8 cellular contexts compared by ENCODE assay signal in the genomic region with DNA sequence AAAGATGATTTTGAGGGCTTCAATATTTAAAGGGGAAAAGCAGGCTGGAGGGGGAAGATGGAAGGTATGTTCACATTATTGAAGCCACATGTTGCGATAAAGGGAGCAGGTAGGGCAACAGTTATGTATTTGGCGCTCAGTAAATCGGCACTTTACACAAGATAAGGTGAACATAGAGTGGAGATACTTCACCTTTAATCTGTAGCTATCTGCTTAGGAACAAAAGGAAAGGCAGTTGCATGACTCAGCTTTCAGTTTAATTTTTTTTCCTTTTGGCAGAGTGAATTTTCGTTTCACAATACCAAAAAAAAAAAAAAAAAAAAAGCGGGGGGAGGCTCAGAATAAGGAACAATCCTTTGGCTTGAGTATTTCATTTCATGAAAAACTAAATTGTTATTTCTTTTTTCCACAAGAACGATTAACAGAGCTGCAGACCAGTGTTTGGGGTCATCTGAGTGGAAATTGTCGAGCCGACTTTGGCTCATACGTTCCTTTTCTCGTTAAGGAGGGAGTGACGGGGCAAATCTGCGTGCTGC. TPM values are rescaled to one million over a fixed set of nuclear protein-coding genes. Genes with fewer than 3 reads are reported as not detected.
A peak's percentile ranks its signal among the peaks of the same experiment; 100 is the strongest.
DNase-seq lines count a peak whose midpoint lies in the region; ATAC-seq and TF ChIP-seq lines count a peak whose summit lies in the region.

No MANE protein-coding gene starts in this region.

- intact Hi-C loops in heart right ventricle (cut with DNase I): loop anchor here in 1 of 10 donors (1.0 kb wide), 1 partner anchor 19 kb away; no protein-coding TSS in a partner anchor
- intact Hi-C loops in sciatic nerve (cut with DNase I): no loop called here

- H3K4me3 Mint-ChIP-seq in HFFc6: peak overlapping the region; percentile 89
- peak overlapping the region; percentile 82 for H3K4me3 Mint-ChIP-seq in WTC11

- H3K4me3 ChIP-seq in heart right ventricle: peak overlapping the region; percentile 50 to 96 (median 76)

- no peak for TF ChIP-seq CTCF in HFFc6 (IDR thresholded peaks at IDR 0.05)
- TF ChIP-seq CTCF in WTC11 (IDR thresholded peaks at IDR 0.05): no peak
- TF ChIP-seq CTCF in heart right ventricle (IDR thresholded peaks at IDR 0.05): no peak

- peak overlapping the region; percentile 91 to 99 (median 96) for H3K27ac ChIP-seq in heart right ventricle

- DNase-seq in CD1c-positive myeloid dendritic cell (ENCODE audit: extremely low spot score) (peak; percentile 72), HFFc6 (peak; percentile 30), WTC11 (ENCODE audit: low spot score) (no peak), heart right ventricle (no peak), sciatic nerve (ENCODE audit: low spot score) (no peak), UCSD-AML1 (lab: John Stamatoyannopoulos, UW; ENCODE audit: unreplicated experiment) (no peak), occipital lobe (lab: John Stamatoyannopoulos, UW) (no peak)

- peaks cover 2% of the 10 kb centered on the region for H3K27me3 Mint-ChIP-seq in HFFc6 (ENCODE audit: insufficient read depth)
- peaks cover 10% of the 10 kb centered on the region for H3K27me3 Mint-ChIP-seq in WTC11 (ENCODE audit: low read depth)

- POLR2A ChIA-PET in WTC11 (lab: Charles Lee): interaction anchor here (0.6 to 0.7 kb wide), 4 partner anchors 11 to 857 kb away, joined by 3 to 7 read pairs (median 4); no protein-coding TSS in a partner anchor

- peaks cover 12% of the 10 kb centered on the region for H3K9me3 Mint-ChIP-seq in HFFc6
- peaks cover 20% of the 10 kb centered on the region for H3K9me3 Mint-ChIP-seq in WTC11

- peaks cover 31% of the 10 kb centered on the region for H3K4me1 Mint-ChIP-seq in HFFc6 (ENCODE audit: low read depth)
- peaks cover 42% of the 10 kb centered on the region for H3K4me1 Mint-ChIP-seq in WTC11

- H3K36me3 Mint-ChIP-seq in HFFc6 (ENCODE audit: low read depth): peaks cover 9% of the 10 kb centered on the region
- H3K36me3 Mint-ChIP-seq in WTC11: peaks cover 9% of the 10 kb centered on the region

- ATAC-seq in WTC11: no peak
- ATAC-seq in heart right ventricle: peak in 2 of 8 donors; percentile 0 to 4
- peak; percentile 1 for ATAC-seq in sciatic nerve
- ATAC-seq in HG03175 (IDR thresholded peaks at IDR 0.05; ENCODE audit: unreplicated experiment): no peak

- H3K36me3 ChIP-seq in heart right ventricle: peaks cover 0 to 2% (median 0%) of the 10 kb centered on the region in 9 donors

- WGBS in heart right ventricle, 2 donors: 7 to 8% methylated on average over 12 of the region's 12 CpGs

- H3K27ac Mint-ChIP-seq in HFFc6 (peak overlapping the region; percentile 96), WTC11 (peak overlapping the region; percentile 37)

- CTCF ChIA-PET in WTC11 (lab: Charles Lee): interaction anchor here (0.7 kb wide), 1 partner anchor 391 kb away, joined by 3 read pairs; no protein-coding TSS in a partner anchor

- peaks cover 8 to 58% (median 44%) of the 10 kb centered on the region in 9 donors for H3K4me1 ChIP-seq in heart right ventricle

- H3K27me3 ChIP-seq in heart right ventricle: no peaks in the 10 kb centered on the region

- peaks cover 0 to 19% (median 13%) of the 10 kb centered on the region in 11 donors for H3K9me3 ChIP-seq in heart right ventricle

TF ChIP-seq in WTC11, 78 proteins besides CTCF, POLR2A, EP300 and RAD21 (continues in another document):
- TF ChIP-seq MXD4 (CRISPR knock-in tag; IDR thresholded peaks at IDR 0.05; ENCODE audit: borderline replicate concordance) (no peak), FOXP4 (CRISPR knock-in tag; IDR thresholded peaks at IDR 0.05) (no peak), PREB (CRISPR knock-in tag; IDR thresholded peaks at IDR 0.05; ENCODE audit: borderline replicate concordance) (no peak), MYBL2 (CRISPR knock-in tag; IDR thresholded peaks at IDR 0.05) (no peak), OVOL2 (CRISPR knock-in tag; IDR thresholded peaks at IDR 0.05; ENCODE audit: borderline replicate concordance) (no peak), SMAD4 (CRISPR knock-in tag; IDR thresholded peaks at IDR 0.05) (no peak), TEAD4 (CRISPR knock-in tag; IDR thresholded peaks at IDR 0.05) (no peak), ZNF232 (CRISPR knock-in tag; IDR thresholded peaks at IDR 0.05) (no peak), CREB1 (CRISPR knock-in tag; IDR thresholded peaks at IDR 0.05) (no peak), SMAD3 (CRISPR knock-in tag; IDR thresholded peaks at IDR 0.05; ENCODE audit: borderline replicate concordance) (no peak), SP1 (CRISPR knock-in tag; conservative IDR thresholded peaks at IDR 0.05) (no peak), PRRX2 (CRISPR knock-in tag; IDR thresholded peaks at IDR 0.05) (no peak), NFYB (CRISPR knock-in tag; conservative IDR thresholded peaks at IDR 0.05; ENCODE audit: low read depth) (no peak), SOX15 (CRISPR knock-in tag; IDR thresholded peaks at IDR 0.05) (no peak), CBFB (CRISPR knock-in tag; IDR thresholded peaks at IDR 0.05; ENCODE audit: low read depth) (no peak)
- TF ChIP-seq, protein P1, sequence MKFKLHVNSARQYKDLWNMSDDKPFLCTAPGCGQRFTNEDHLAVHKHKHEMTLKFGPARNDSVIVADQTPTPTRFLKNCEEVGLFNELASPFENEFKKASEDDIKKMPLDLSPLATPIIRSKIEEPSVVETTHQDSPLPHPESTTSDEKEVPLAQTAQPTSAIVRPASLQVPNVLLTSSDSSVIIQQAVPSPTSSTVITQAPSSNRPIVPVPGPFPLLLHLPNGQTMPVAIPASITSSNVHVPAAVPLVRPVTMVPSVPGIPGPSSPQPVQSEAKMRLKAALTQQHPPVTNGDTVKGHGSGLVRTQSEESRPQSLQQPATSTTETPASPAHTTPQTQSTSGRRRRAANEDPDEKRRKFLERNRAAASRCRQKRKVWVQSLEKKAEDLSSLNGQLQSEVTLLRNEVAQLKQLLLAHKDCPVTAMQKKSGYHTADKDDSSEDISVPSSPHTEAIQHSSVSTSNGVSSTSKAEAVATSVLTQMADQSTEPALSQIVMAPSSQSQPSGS (CRISPR knock-in tag; IDR thresholded peaks at IDR 0.05; ENCODE audit: borderline replicate concordance, low read depth): no peak
- TF ChIP-seq, protein P2, sequence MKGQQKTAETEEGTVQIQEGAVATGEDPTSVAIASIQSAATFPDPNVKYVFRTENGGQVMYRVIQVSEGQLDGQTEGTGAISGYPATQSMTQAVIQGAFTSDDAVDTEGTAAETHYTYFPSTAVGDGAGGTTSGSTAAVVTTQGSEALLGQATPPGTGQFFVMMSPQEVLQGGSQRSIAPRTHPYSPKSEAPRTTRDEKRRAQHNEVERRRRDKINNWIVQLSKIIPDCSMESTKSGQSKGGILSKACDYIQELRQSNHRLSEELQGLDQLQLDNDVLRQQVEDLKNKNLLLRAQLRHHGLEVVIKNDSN (CRISPR knock-in tag; IDR thresholded peaks at IDR 0.05): no peak
- TF ChIP-seq, protein P3, sequence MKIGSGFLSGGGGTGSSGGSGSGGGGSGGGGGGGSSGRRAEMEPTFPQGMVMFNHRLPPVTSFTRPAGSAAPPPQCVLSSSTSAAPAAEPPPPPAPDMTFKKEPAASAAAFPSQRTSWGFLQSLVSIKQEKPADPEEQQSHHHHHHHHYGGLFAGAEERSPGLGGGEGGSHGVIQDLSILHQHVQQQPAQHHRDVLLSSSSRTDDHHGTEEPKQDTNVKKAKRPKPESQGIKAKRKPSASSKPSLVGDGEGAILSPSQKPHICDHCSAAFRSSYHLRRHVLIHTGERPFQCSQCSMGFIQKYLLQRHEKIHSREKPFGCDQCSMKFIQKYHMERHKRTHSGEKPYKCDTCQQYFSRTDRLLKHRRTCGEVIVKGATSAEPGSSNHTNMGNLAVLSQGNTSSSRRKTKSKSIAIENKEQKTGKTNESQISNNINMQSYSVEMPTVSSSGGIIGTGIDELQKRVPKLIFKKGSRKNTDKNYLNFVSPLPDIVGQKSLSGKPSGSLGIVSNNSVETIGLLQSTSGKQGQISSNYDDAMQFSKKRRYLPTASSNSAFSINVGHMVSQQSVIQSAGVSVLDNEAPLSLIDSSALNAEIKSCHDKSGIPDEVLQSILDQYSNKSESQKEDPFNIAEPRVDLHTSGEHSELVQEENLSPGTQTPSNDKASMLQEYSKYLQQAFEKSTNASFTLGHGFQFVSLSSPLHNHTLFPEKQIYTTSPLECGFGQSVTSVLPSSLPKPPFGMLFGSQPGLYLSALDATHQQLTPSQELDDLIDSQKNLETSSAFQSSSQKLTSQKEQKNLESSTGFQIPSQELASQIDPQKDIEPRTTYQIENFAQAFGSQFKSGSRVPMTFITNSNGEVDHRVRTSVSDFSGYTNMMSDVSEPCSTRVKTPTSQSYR (CRISPR knock-in tag; IDR thresholded peaks at IDR 0.05): no peak

RNA-seq across cellular contexts. Expression of gene COQ8A, which starts 1.1 kb away (rescaled TPM):
- total RNA-seq in HFFc6 (2021; fragmentation: NEBNext Ultra II Directional; extraction: Animal tissue kit (Norgen Biotek cat#: 25700)): 1 to 10 TPM; 4.1 to 8.1 (median 4.9) TPM
- total RNA-seq in WTC11 (2021): 39.4 to 41.1 TPM (median 40.8 TPM) in 3 replicates
- total RNA-seq in heart right ventricle: 100 to 1,000 TPM; 167 to 495 (median 266) TPM
- 100 to 1,000 TPM; 136 to 242 TPM for polyA plus RNA-seq in heart right ventricle
- 32.4 TPM for total RNA-seq in sciatic nerve
- 18.2 TPM for total RNA-seq in occipital lobe

Comparison
In these comparisons a context has a peak if more than half of its experiments do, and no peak if none do; other contexts are left out.
1. DNase-seq: peak in CD1c-positive myeloid dendritic cell (single experiment) and HFFc6 (single experiment); none in WTC11 (single experiment), heart right ventricle (0 of 2), sciatic nerve (single experiment), UCSD-AML1 (single experiment) and occipital lobe (single experiment).